ENCODE assay signal across 8 cellular contexts in genomic region chr15:77953926-77954325, GRCh38.
DNase-seq lines count a peak whose midpoint lies in the region; ATAC-seq and TF ChIP-seq lines count a peak whose summit lies in the region.
"Not testable (repeated sequence)": the region's sequence is repeated elsewhere in the genome, so short reads cannot be mapped to it uniquely, and the experiment has no call there.

No MANE protein-coding gene starts in this region.

- not testable (repeated sequence) for H2BK5ac ChIP-seq in mesenchymal stem cell (ENCODE audit: low read depth, low read length, poor library complexity, severe bottlenecking)

- H2AFZ ChIP-seq in mesenchymal stem cell (ENCODE audit: low read depth, low read length), result not testable (repeated sequence)

- H3K36me3 Mint-ChIP-seq in CD4-positive, alpha-beta memory T cell; T-helper 17 cell (ENCODE audit: low read depth); activated T-cell treated with anti-CD3 and anti-CD28 coated beads, Interleukin-2, amount 50 U/mL, for 4 hours (ENCODE audit: insufficient read depth); MCF 10A (ENCODE audit: insufficient read depth, unreplicated experiment): not testable (repeated sequence)

- intact Hi-C loops in CD4-positive, alpha-beta memory T cell (cut with micrococcal nuclease); MCF 10A (cut with micrococcal nuclease): not testable (repeated sequence)

- not testable (repeated sequence) for H3K27me3 ChIP-seq in CD4-positive, alpha-beta memory T cell (ENCODE audit: insufficient read depth, low read length)
- peaks cover 1 to 16% of the 10 kb centered on the region in 2 experiments for H3K27me3 ChIP-seq in mesenchymal stem cell (ENCODE audit: control insufficient read depth in 1 of 2, insufficient read depth in 1 of 2, low read length in 2 of 2)

- not testable (repeated sequence) for H3K14ac ChIP-seq in mesenchymal stem cell (ENCODE audit: low read length in 2 of 2)

- H2BK12ac ChIP-seq in mesenchymal stem cell (ENCODE audit: low read length in 2 of 2), result not testable (repeated sequence)

- WGBS in mesenchymal stem cell, result no CpG with 5 or more reads among the region's 5 CpGs

- H3K23ac ChIP-seq in mesenchymal stem cell (ENCODE audit: low read length in 2 of 2), result not testable (repeated sequence)

- H3K4me1 Mint-ChIP-seq in CD4-positive, alpha-beta memory T cell, result peaks cover 7 to 14% (median 12%) of the 10 kb centered on the region in 4 donors
- H3K4me1 Mint-ChIP-seq in T-helper 17 cell; MCF 10A (ENCODE audit: insufficient read depth, unreplicated experiment): not testable (repeated sequence)
- peaks cover 11% of the 10 kb centered on the region for H3K4me1 Mint-ChIP-seq in activated T-cell treated with anti-CD3 and anti-CD28 coated beads, Interleukin-2, amount 50 U/mL, for 4 hours (ENCODE audit: low read depth)

- not testable (repeated sequence) for TF ChIP-seq CTCF in MCF 10A (IDR thresholded peaks at IDR 0.05; ENCODE audit: unreplicated experiment)

- not testable (repeated sequence) for H3K9ac ChIP-seq in mesenchymal stem cell (ENCODE audit: low read length)

- H3K4me3 ChIP-seq in CD4-positive, alpha-beta memory T cell (ENCODE audit: low read length in 2 of 2); mesenchymal stem cell (ENCODE audit: insufficient read depth in 1 of 2, low read depth in 1 of 2, low read length in 2 of 2): not testable (repeated sequence)

- H3K27ac ChIP-seq in CD4-positive, alpha-beta memory T cell (ENCODE audit: low read depth, low read length); mesenchymal stem cell (ENCODE audit: low read length, poor library complexity, severe bottlenecking): not testable (repeated sequence)

- H3K79me1 ChIP-seq in mesenchymal stem cell (replicated peaks; ENCODE audit: low read length, poor library complexity, severe bottlenecking), result not testable (repeated sequence)

- H3K18ac ChIP-seq in mesenchymal stem cell (ENCODE audit: low read depth in 1 of 2, low read length in 2 of 2), result not testable (repeated sequence)

- ATAC-seq in GM21447 (IDR thresholded peaks at IDR 0.05; ENCODE audit: unreplicated experiment) (peak; percentile 67), T-helper 17 cell (peak; percentile 49)
- ATAC-seq in activated T-cell treated with anti-CD3 and anti-CD28 coated beads, Interleukin-2, amount 50 U/mL, for 4 hours, result peak; percentile 74 to 85

- not testable (repeated sequence) for H3K9me3 Mint-ChIP-seq in CD4-positive, alpha-beta memory T cell; activated T-cell treated with anti-CD3 and anti-CD28 coated beads, Interleukin-2, amount 50 U/mL, for 4 hours; MCF 10A (ENCODE audit: unreplicated experiment)

- POLR2A ChIA-PET in CD4-positive, alpha-beta memory T cell (lab: Charles Lee; ENCODE audit: partially characterized antibody); MCF 10A (lab: Yijun Ruan, JAX): not testable (repeated sequence)

- not testable (repeated sequence) for H2BK15ac ChIP-seq in mesenchymal stem cell (ENCODE audit: low read depth, poor library complexity, severe bottlenecking)

- H3K9me3 ChIP-seq in CD4-positive, alpha-beta memory T cell (ENCODE audit: control insufficient read depth in 1 of 2, low read length in 2 of 2); T-helper 17 cell (ENCODE audit: control insufficient read depth, low read length, poor library complexity, severe bottlenecking); mesenchymal stem cell (ENCODE audit: control insufficient read depth, low read length): not testable (repeated sequence)

- CTCF ChIA-PET in CD4-positive, alpha-beta memory T cell (lab: Charles Lee; ENCODE audit: partially characterized antibody), result interaction anchor here (0.7 to 7.1 kb wide), 3 partner anchors 13 to 242 kb away, joined by 3 to 144 read pairs (median 3); no protein-coding TSS in a partner anchor
- CTCF ChIA-PET in MCF 10A (lab: Yijun Ruan, JAX), result interaction anchor here (1.2 kb wide), 1 partner anchor 287 kb away, joined by 4 read pairs; no protein-coding TSS in a partner anchor

- peak overlapping the region in 4 of 7 donors; percentile 41 to 75 (median 62) for H3K27ac Mint-ChIP-seq in CD4-positive, alpha-beta memory T cell
- H3K27ac Mint-ChIP-seq in T-helper 17 cell, result peak overlapping the region; percentile 32
- H3K27ac Mint-ChIP-seq in MCF 10A (ENCODE audit: low read depth, unreplicated experiment), result not testable (repeated sequence)

- not testable (repeated sequence) for H3K4me1 ChIP-seq in CD4-positive, alpha-beta memory T cell (ENCODE audit: insufficient read depth, low read length); mesenchymal stem cell (ENCODE audit: control insufficient read depth, insufficient read depth, low read depth, low read length)

- not testable (repeated sequence) for BruUV-seq in MCF 10A (replicated peaks; lab: Mats Ljungman, UMichigan)

- not testable (repeated sequence) for H4K8ac ChIP-seq in mesenchymal stem cell (ENCODE audit: low read length)

- peak; percentile 35 to 58 (median 40) for DNase-seq in CD4-positive, alpha-beta memory T cell
- DNase-seq in MV-4-11 (lab: John Stamatoyannopoulos, UW) (peak; percentile 65), MCF 10A (ENCODE audit: unreplicated experiment) (peak; percentile 48), mesenchymal stem cell (peak; percentile 70)
- DNase-seq in T-helper 17 cell; activated T-cell treated with anti-CD3 and anti-CD28 coated beads, Interleukin-2, amount 50 U/mL, for 4 hours: not testable (repeated sequence)
- peak; percentile 40 for DNase-seq in stimulated activated naive CD4-positive, alpha-beta T cell treated with Interleukin-2 at 50 U/mL for 16 hours (lab: John Stamatoyannopoulos, UW)

- H3K4ac ChIP-seq in mesenchymal stem cell (ENCODE audit: low read depth in 1 of 2, low read length in 2 of 2), result not testable (repeated sequence)

- not testable (repeated sequence) for H2BK120ac ChIP-seq in mesenchymal stem cell (ENCODE audit: low read depth, low read length)

- not testable (repeated sequence) for H2AK5ac ChIP-seq in mesenchymal stem cell (ENCODE audit: low read length, severe bottlenecking)

- H3K4me3 Mint-ChIP-seq in CD4-positive, alpha-beta memory T cell, result peak overlapping the region in 1 of 8 donors; percentile 36
- H3K4me3 Mint-ChIP-seq in T-helper 17 cell; activated T-cell treated with anti-CD3 and anti-CD28 coated beads, Interleukin-2, amount 50 U/mL, for 4 hours; MCF 10A (ENCODE audit: unreplicated experiment): not testable (repeated sequence)

- H3K4me2 ChIP-seq in mesenchymal stem cell (ENCODE audit: low read length, poor library complexity, severe bottlenecking), result not testable (repeated sequence)

- H4K91ac ChIP-seq in mesenchymal stem cell (ENCODE audit: low read length), result not testable (repeated sequence)

- not testable (repeated sequence) for H3K27me3 Mint-ChIP-seq in CD4-positive, alpha-beta memory T cell; T-helper 17 cell; activated T-cell treated with anti-CD3 and anti-CD28 coated beads, Interleukin-2, amount 50 U/mL, for 4 hours (ENCODE audit: low read depth); MCF 10A (ENCODE audit: insufficient read depth, unreplicated experiment)

- not testable (repeated sequence) for H3K36me3 ChIP-seq in CD4-positive, alpha-beta memory T cell (ENCODE audit: insufficient read depth, low read length); mesenchymal stem cell (ENCODE audit: control insufficient read depth in 1 of 2, insufficient read depth in 2 of 2, low read depth in 1 of 2, low read length in 2 of 2)
